9 cellular contexts compared by ENCODE assay signal in the genomic region with DNA sequence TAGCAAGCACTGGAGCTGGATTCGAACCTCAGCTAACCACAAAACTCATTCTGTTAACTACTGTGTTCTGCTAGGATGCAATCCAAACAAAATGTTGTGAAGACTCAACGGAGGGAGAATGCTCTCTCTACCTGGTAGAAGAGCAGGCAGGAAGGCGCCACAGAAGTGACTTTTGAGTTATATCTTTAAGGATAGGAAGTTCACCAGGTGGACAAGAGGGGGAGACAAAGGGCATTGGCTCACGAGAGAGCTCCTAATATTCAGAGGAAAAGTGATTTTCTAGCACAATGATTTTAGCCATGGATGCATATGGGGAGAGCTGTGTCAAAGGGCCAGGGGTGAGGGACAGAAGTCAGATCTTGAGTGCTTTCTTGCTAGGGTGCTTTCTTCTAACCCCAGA.
A peak's percentile ranks its signal among the peaks of the same experiment; 100 is the strongest.
DNase-seq lines count a peak whose midpoint lies in the region; ATAC-seq and TF ChIP-seq lines count a peak whose summit lies in the region.
"Had no signal": no experiment of that assay in that cellular context is flagged by ENCODE, and none has a peak within 500 bp of the region (broad histone marks: within the 10 kb centered on the region; RNA-seq: fewer than 3 reads in every experiment).

No MANE protein-coding gene starts in this region.

- H3K4me1 ChIP-seq in PC-9 (replicated peaks; ENCODE audit: insufficient read depth) (no peaks in the 10 kb centered on the region), gastroesophageal sphincter (no peaks in the 10 kb centered on the region)

- H4K20me1 ChIP-seq in PC-9 (ENCODE audit: insufficient read depth), result no peaks in the 10 kb centered on the region

- ATAC-seq in gastroesophageal sphincter (no peak), GM19397 (IDR thresholded peaks at IDR 0.05; ENCODE audit: unreplicated experiment) (no peak), GM21515 (IDR thresholded peaks at IDR 0.05; ENCODE audit: unreplicated experiment) (no peak)

- TF ChIP-seq POLR2A in gastroesophageal sphincter (IDR thresholded peaks at IDR 0.05) (no peak), lower leg skin (IDR thresholded peaks at IDR 0.05) (no peak)

- no peak for TF ChIP-seq EP300 in gastroesophageal sphincter (IDR thresholded peaks at IDR 0.05)

- no peak overlapping the region for H2AFZ ChIP-seq in PC-9

- DNase-seq in AG04450 (ENCODE audit: low read depth, low spot score) (no peak), GM10266 (ENCODE audit: extremely low spot score) (no peak), PC-9 (no peak), lower leg skin (ENCODE audit: low spot score in 2 of 2) (no peak), SHP77 treated with DMSO at 0.1 percent for 48 hours (lab: John Stamatoyannopoulos, UW) (no peak)
- DNase-seq: activated naive CD8-positive, alpha-beta T cell treated with anti-CD3 and anti-CD28 coated beads for 36 hours had no signal

- BruUV-seq in PC-9 (replicated peaks; lab: Mats Ljungman, UMichigan), result no TSS peak

- peak; percentile 67 for TF ChIP-seq CTCF in AG04450 (IDR thresholded peaks at IDR 0.05; ENCODE audit: low read depth, low read length)
- TF ChIP-seq CTCF in GM10266 (IDR thresholded peaks at IDR 0.05; ENCODE audit: control insufficient read depth, insufficient read depth, low read depth, missing control alignments), result peak; percentile 42
- peak; percentile 65 for TF ChIP-seq CTCF in PC-9 (conservative IDR thresholded peaks at IDR 0.05)
- TF ChIP-seq CTCF in gastroesophageal sphincter (IDR thresholded peaks at IDR 0.05), result peak in 3 of 4 experiments; percentile 8 to 43 (median 19)
- no peak for TF ChIP-seq CTCF in lower leg skin (IDR thresholded peaks at IDR 0.05)

- H3K9me2 ChIP-seq in PC-9 (ENCODE audit: insufficient read depth), result no peaks in the 10 kb centered on the region

- POLR2A ChIA-PET in AG04450 (lab: Yijun Ruan, JAX) (no interaction called here), PC-9 (lab: Charles Lee; ENCODE audit: unreplicated experiment) (no interaction called here)

- CTCF ChIA-PET in AG04450 (lab: Charles Lee), result interaction anchor here (0.7 to 2.3 kb wide), 9 partner anchors 11 to 168 kb away, joined by 3 to 39 read pairs (median 3); no protein-coding TSS in a partner anchor
- CTCF ChIA-PET in PC-9 (lab: Charles Lee), result no interaction called here

- H3F3A ChIP-seq in PC-9 (ENCODE audit: insufficient read depth, low read depth), result no peaks in the 10 kb centered on the region

- H3K4me3 ChIP-seq in AG04450 (ENCODE audit: low read depth, low read length) (no peak overlapping the region), PC-9 (no peak overlapping the region), gastroesophageal sphincter (no peak overlapping the region), lower leg skin (ENCODE audit: low read depth, poor library complexity, severe bottlenecking) (no peak overlapping the region)

- H3K36me3 ChIP-seq in PC-9 (ENCODE audit: low read depth), result no peaks in the 10 kb centered on the region
- H3K36me3 ChIP-seq in gastroesophageal sphincter, result no peaks in the 10 kb centered on the region

- H3K27ac ChIP-seq in AG04450 (ENCODE audit: low read depth, low read length) (no peak overlapping the region), PC-9 (no peak overlapping the region), gastroesophageal sphincter (no peak overlapping the region)

- H3K9me3 ChIP-seq in AG04450 (ENCODE audit: control insufficient read depth, insufficient read depth, low read length) (no peaks in the 10 kb centered on the region), PC-9 (ENCODE audit: insufficient read depth, low read depth) (no peaks in the 10 kb centered on the region), gastroesophageal sphincter (peaks cover 0 to 5% (median 0%) of the 10 kb centered on the region in 3 donors)

- H3K79me2 ChIP-seq in PC-9 (ENCODE audit: low read depth), result no peaks in the 10 kb centered on the region

- H3K4me2 ChIP-seq in PC-9, result no peak overlapping the region

- intact Hi-C loops in PC-9 (cut with micrococcal nuclease; ENCODE audit: unreplicated experiment), result loop anchor here (5.0 kb wide), 1 partner anchor 165 kb away; no protein-coding TSS in a partner anchor
- intact Hi-C loops in lower leg skin (cut with DNase I; ENCODE audit: low total_unique reads), result no loop called here

- H3K27me3 ChIP-seq in AG04450 (ENCODE audit: control insufficient read depth, insufficient read depth, low read length), result no peaks in the 10 kb centered on the region
- H3K27me3 ChIP-seq in PC-9 (ENCODE audit: insufficient read depth, low read depth), result peaks cover 40% of the 10 kb centered on the region
- peaks cover 5% of the 10 kb centered on the region for H3K27me3 ChIP-seq in gastroesophageal sphincter

- WGBS in gastroesophageal sphincter (ENCODE audit: low coverage in 1 of 2), 2 donors, result 53 to 57% methylated on average over 3 to 4 of the region's 4 CpGs
- WGBS in lower leg skin, 2 donors, result 55 to 65% methylated on average over 4 of the region's 4 CpGs

Comparison
In these comparisons a context has a peak if more than half of its experiments do, and no peak if none do; other contexts are left out.
1. CTCF ChIP-seq: peak in AG04450 (single experiment), GM10266 (single experiment), PC-9 (single experiment) and gastroesophageal sphincter (3 of 4); none in lower leg skin (0 of 3).